In the genomic region with DNA sequence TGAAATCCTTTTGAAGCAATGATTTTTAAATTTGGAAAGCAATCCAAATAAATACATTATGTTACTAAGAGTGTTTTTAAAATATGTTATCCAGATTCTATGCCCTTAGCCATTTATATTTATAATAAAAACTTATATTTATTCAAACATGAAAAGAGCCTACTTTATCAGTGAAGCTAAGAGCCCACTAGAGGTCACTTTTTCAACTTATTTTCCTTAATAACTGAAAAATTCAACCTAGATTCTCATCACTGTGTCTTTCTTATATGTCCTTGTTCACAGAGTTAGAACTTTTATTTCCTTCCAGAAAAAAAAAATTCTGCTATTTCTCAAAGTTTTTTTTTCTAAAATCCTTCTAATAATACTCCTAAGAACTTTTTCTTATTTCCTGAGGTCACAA, we compare ENCODE assay signal across 10 cellular contexts. TPM values are rescaled to one million over a fixed set of nuclear protein-coding genes. Genes with fewer than 3 reads are reported as not detected.
DNase-seq lines count a peak whose midpoint lies in the region; ATAC-seq, FAIRE-seq and TF ChIP-seq lines count a peak whose summit lies in the region.
"Had no signal": no experiment of that assay in that cellular context is flagged by ENCODE, and none has a peak within 500 bp of the region (broad histone marks: within the 10 kb centered on the region; RNA-seq: fewer than 3 reads in every experiment).

No MANE protein-coding gene starts in this region.

- no TSS peak for BruUV-seq in HCT116 (replicated peaks; lab: Mats Ljungman, UMichigan)

- peak; percentile 78 for FAIRE-seq in frontal cortex (lab: Jason Lieb, UNC)
- FAIRE-seq: urothelium cell line had no signal

- no peak for ATAC-seq in HCT116
- peak; percentile 74 for ATAC-seq in SK-N-SH treated with all-trans-retinoic acid at 6 μM for 48 hours
- ATAC-seq in HG02885 (IDR thresholded peaks at IDR 0.05; ENCODE audit: poor library complexity, unreplicated experiment) = no peak

- CTCF ChIA-PET in HCT116 (lab: Charles Lee) = interaction anchor here (0.8 to 2.3 kb wide), 12 partner anchors 8 to 1269 kb away, joined by 3 to 12 read pairs (median 4); no protein-coding TSS in a partner anchor

- RAD21 ChIA-PET in HCT116 (lab: Charles Lee; ENCODE audit: low non-redundant PET in 1 of 2, low total read pairs in 2 of 2, uncharacterized antibody in 2 of 2, unreplicated experiment in 2 of 2) = interaction anchor here in 1 of 2 experiments (1.2 kb wide), 1 partner anchor 115 kb away, joined by 4 read pairs; no protein-coding TSS in a partner anchor

- no peak overlapping the region for H3K4me3 ChIP-seq in HCT116 (replicated peaks in 1 of 2; ENCODE audit: low read depth in 1 of 2, low read length in 2 of 2)

- no peaks in the 10 kb centered on the region for H3K4me1 ChIP-seq in HCT116 (ENCODE audit: control insufficient read depth in 1 of 2, insufficient read depth in 2 of 2, low read length in 2 of 2)

- no peak for TF ChIP-seq POLR2A in HCT116 (IDR thresholded peaks at IDR 0.05; ENCODE audit: borderline replicate concordance, extremely low read depth, insufficient read depth, insufficient read length)

- intact Hi-C loops in HCT116 (cut with micrococcal nuclease) (loop anchor here (10.0 kb wide), 1 partner anchor 834 kb away; no protein-coding TSS in a partner anchor), posterior cingulate gyrus (cut with DNase I) (no loop called here)

- 0 out of 2 replicates have a peak, but pooled peaks have one; percentile 26 for TF ChIP-seq RAD21 in HCT116 (IDR thresholded peaks at IDR 0.05; ENCODE audit: low read depth)

- no peak overlapping the region for H3K9ac ChIP-seq in HCT116 (ENCODE audit: low read length)

- H3K79me2 ChIP-seq in HCT116 (ENCODE audit: insufficient read depth, low read length) = no peaks in the 10 kb centered on the region

- TF ChIP-seq CTCF in AG09319 (IDR thresholded peaks at IDR 0.05; ENCODE audit: low read depth, low read length) (peak; percentile 54), HCT116 (IDR thresholded peaks at IDR 0.05 in 2 of 3, conservative IDR thresholded peaks at IDR 0.05 in 1 of 3; ENCODE audit: borderline replicate concordance in 1 of 3, insufficient read depth in 1 of 3, low read depth in 2 of 3, low read length in 2 of 3) (peak in 2 of 3 experiments; percentile 19 to 20; a peak in 2 of 6 replicates)

- no peaks in the 10 kb centered on the region for H4K20me1 ChIP-seq in HCT116 (ENCODE audit: insufficient read depth)

- H3K27me3 ChIP-seq in HCT116 (ENCODE audit: insufficient read depth, low read length) = peaks cover 53% of the 10 kb centered on the region

- no peaks in the 10 kb centered on the region for H3K9me3 ChIP-seq in HCT116 (ENCODE audit: control insufficient read depth in 1 of 2, insufficient read depth in 1 of 2, low read depth in 1 of 2, low read length in 2 of 2)

- no peak overlapping the region for H2AFZ ChIP-seq in HCT116 (ENCODE audit: low read depth, low read length, poor library complexity, severe bottlenecking)

- no peak overlapping the region for H3K27ac ChIP-seq in HCT116 (ENCODE audit: low read depth, low read length)

- no peak for DNase-seq in AG09319 (ENCODE audit: extremely low read depth, low read depth)
- DNase-seq in HCT116 (ENCODE audit: low read depth, low spot score) = no peak
- no peak for DNase-seq in frontal cortex (ENCODE audit: low spot score in 2 of 2)
- no peak for DNase-seq in posterior cingulate gyrus
- DNase-seq in COLO668 (lab: John Stamatoyannopoulos, UW; ENCODE audit: unreplicated experiment) = no peak
- no peak for DNase-seq in activated CD4-positive, alpha-beta T cell treated with anti-CD3 and anti-CD28 coated beads, Interleukin-2, amount 50 U/mL, for 4 hours
- DNase-seq: stimulated activated CD4-positive, alpha-beta T cell treated with anti-CD3 and anti-CD28 coated beads, Interleukin-4, amount 100 ng/mL, for 1 hour had no signal

- H3K9me2 ChIP-seq in HCT116 (ENCODE audit: insufficient read depth) = no peaks in the 10 kb centered on the region

- no peaks in the 10 kb centered on the region for H3K36me3 ChIP-seq in HCT116 (ENCODE audit: control insufficient read depth in 1 of 2, insufficient read depth in 2 of 2, low read length in 2 of 2)

- POLR2A ChIA-PET in HCT116 (lab: Charles Lee) = no interaction called here

- H3K4me2 ChIP-seq in HCT116 (ENCODE audit: low read length) = no peak overlapping the region

TF ChIP-seq in HCT116, 20 proteins besides CTCF, POLR2A, EP300 and RAD21:
- TF ChIP-seq CBX3 (IDR thresholded peaks at IDR 0.05; ENCODE audit: low read depth) = no peak
- no peak for TF ChIP-seq MAX (IDR thresholded peaks at IDR 0.05)
- no peak for TF ChIP-seq POLR2AphosphoS5 (IDR thresholded peaks at IDR 0.05; ENCODE audit: low read depth, low read length)
- TF ChIP-seq, protein P1, sequence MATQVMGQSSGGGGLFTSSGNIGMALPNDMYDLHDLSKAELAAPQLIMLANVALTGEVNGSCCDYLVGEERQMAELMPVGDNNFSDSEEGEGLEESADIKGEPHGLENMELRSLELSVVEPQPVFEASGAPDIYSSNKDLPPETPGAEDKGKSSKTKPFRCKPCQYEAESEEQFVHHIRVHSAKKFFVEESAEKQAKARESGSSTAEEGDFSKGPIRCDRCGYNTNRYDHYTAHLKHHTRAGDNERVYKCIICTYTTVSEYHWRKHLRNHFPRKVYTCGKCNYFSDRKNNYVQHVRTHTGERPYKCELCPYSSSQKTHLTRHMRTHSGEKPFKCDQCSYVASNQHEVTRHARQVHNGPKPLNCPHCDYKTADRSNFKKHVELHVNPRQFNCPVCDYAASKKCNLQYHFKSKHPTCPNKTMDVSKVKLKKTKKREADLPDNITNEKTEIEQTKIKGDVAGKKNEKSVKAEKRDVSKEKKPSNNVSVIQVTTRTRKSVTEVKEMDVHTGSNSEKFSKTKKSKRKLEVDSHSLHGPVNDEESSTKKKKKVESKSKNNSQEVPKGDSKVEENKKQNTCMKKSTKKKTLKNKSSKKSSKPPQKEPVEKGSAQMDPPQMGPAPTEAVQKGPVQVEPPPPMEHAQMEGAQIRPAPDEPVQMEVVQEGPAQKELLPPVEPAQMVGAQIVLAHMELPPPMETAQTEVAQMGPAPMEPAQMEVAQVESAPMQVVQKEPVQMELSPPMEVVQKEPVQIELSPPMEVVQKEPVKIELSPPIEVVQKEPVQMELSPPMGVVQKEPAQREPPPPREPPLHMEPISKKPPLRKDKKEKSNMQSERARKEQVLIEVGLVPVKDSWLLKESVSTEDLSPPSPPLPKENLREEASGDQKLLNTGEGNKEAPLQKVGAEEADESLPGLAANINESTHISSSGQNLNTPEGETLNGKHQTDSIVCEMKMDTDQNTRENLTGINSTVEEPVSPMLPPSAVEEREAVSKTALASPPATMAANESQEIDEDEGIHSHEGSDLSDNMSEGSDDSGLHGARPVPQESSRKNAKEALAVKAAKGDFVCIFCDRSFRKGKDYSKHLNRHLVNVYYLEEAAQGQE (IDR thresholded peaks at IDR 0.05; ENCODE audit: low read depth) = no peak
- no peak for TF ChIP-seq SIN3A (IDR thresholded peaks at IDR 0.05; ENCODE audit: low read depth)
- TF ChIP-seq EZH2phosphoT487 (IDR thresholded peaks at IDR 0.05; ENCODE audit: borderline replicate concordance) = no peak
- TF ChIP-seq TCF7L2 (IDR thresholded peaks at IDR 0.05; ENCODE audit: borderline replicate concordance, extremely low read depth, insufficient read depth, insufficient read length) = no peak

TF ChIP-seq in SK-N-SH treated with all-trans-retinoic acid at 6 μM for 48 hours, 23 proteins besides CTCF, POLR2A, EP300 and RAD21 (continues in another document):
- TF ChIP-seq RARB (CRISPR knock-in tag; IDR thresholded peaks at IDR 0.05) (no peak), ZFP30 (CRISPR knock-in tag; IDR thresholded peaks at IDR 0.05) (no peak), PPARA (CRISPR knock-in tag; IDR thresholded peaks at IDR 0.05; ENCODE audit: borderline replicate concordance) (no peak), OSR1 (CRISPR knock-in tag; IDR thresholded peaks at IDR 0.05) (no peak), ZFP3 (CRISPR knock-in tag; IDR thresholded peaks at IDR 0.05) (no peak), ZNF565 (CRISPR knock-in tag; conservative IDR thresholded peaks at IDR 0.05; ENCODE audit: low read depth) (no peak), ESRRG (CRISPR knock-in tag; IDR thresholded peaks at IDR 0.05) (no peak), CSDC2 (CRISPR knock-in tag; IDR thresholded peaks at IDR 0.05) (no peak), TOX (CRISPR knock-in tag; IDR thresholded peaks at IDR 0.05; ENCODE audit: borderline replicate concordance) (no peak), ISL1 (CRISPR knock-in tag; IDR thresholded peaks at IDR 0.05) (no peak)
- TF ChIP-seq, protein P2, sequence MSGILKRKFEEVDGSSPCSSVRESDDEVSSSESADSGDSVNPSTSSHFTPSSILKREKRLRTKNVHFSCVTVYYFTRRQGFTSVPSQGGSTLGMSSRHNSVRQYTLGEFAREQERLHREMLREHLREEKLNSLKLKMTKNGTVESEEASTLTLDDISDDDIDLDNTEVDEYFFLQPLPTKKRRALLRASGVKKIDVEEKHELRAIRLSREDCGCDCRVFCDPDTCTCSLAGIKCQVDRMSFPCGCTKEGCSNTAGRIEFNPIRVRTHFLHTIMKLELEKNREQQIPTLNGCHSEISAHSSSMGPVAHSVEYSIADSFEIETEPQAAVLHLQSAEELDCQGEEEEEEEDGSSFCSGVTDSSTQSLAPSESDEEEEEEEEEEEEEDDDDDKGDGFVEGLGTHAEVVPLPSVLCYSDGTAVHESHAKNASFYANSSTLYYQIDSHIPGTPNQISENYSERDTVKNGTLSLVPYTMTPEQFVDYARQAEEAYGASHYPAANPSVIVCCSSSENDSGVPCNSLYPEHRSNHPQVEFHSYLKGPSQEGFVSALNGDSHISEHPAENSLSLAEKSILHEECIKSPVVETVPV (CRISPR knock-in tag; IDR thresholded peaks at IDR 0.05) = no peak
- TF ChIP-seq, protein P3, sequence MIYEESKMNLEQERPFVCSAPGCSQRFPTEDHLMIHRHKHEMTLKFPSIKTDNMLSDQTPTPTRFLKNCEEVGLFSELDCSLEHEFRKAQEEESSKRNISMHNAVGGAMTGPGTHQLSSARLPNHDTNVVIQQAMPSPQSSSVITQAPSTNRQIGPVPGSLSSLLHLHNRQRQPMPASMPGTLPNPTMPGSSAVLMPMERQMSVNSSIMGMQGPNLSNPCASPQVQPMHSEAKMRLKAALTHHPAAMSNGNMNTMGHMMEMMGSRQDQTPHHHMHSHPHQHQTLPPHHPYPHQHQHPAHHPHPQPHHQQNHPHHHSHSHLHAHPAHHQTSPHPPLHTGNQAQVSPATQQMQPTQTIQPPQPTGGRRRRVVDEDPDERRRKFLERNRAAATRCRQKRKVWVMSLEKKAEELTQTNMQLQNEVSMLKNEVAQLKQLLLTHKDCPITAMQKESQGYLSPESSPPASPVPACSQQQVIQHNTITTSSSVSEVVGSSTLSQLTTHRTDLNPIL (CRISPR knock-in tag; IDR thresholded peaks at IDR 0.05; ENCODE audit: low read depth) = no peak

RNA-seq across cellular contexts. Expression of gene PRDM8, which starts 23.9 kb away (rescaled TPM):
- 1.4 TPM for total RNA-seq in HCT116 (2021; ENCODE audit: unreplicated experiment)
- polyA plus RNA-seq in HCT116 (2012) = 0.54 and 1.1 TPM in 2 replicates
- 26.9 TPM for total RNA-seq in frontal cortex

RNA-seq across cellular contexts. Expression of gene FGF5, which starts 45.3 kb away (rescaled TPM):
- total RNA-seq in HCT116 (2021; ENCODE audit: unreplicated experiment) = not detected
- polyA plus RNA-seq in HCT116 (2012) = not detected in 2 replicates
- 0.82 TPM for total RNA-seq in frontal cortex

Comparison
In these comparisons a context has a peak if more than half of its experiments do, and no peak if none do; other contexts are left out.
1. RNA of gene PRDM8, which starts 23.9 kb away (total RNA-seq): 26.9 TPM in frontal cortex (single experiment); 1.4 TPM in HCT116 (single experiment); every median in the first group is over 10 times any median in the second.